In genomic region chr14:97337267-97337666, GRCh38 we compare ENCODE assay signal across 22 cellular contexts.
DNase-seq lines count a peak whose midpoint lies in the region; ATAC-seq, FAIRE-seq and TF ChIP-seq lines count a peak whose summit lies in the region.
"Had no signal": no experiment of that assay in that cellular context is flagged by ENCODE, and none has a peak within 500 bp of the region (broad histone marks: within the 10 kb centered on the region; RNA-seq: fewer than 3 reads in every experiment).

No MANE protein-coding gene starts in this region.

- H3K9me3 ChIP-seq in testis (no peaks in the 10 kb centered on the region), prostate gland (no peaks in the 10 kb centered on the region)
- H3K9me3 ChIP-seq: A549, BE2C had no signal

- H3K36me3 ChIP-seq in bronchial epithelial cell (ENCODE audit: control insufficient read depth, insufficient read depth, low read length) (no peaks in the 10 kb centered on the region), testis (ENCODE audit: low read depth, missing control alignments) (no peaks in the 10 kb centered on the region), prostate gland (no peaks in the 10 kb centered on the region)
- H3K36me3 ChIP-seq: BE2C; BLaER1 treated with 17β-estradiol and CSF1 and Interleukin-3, amounts not matched to agents 10 nM and 100 nM had no signal

- DNase-seq in GM12865 (ENCODE audit: low read depth) (peak; percentile 52), bronchial epithelial cell (ENCODE audit: low read depth) (no peak), omental fat pad (ENCODE audit: low spot score) (no peak), testis (no peak), GF-D8 (lab: John Stamatoyannopoulos, UW) (no peak), prostate gland (ENCODE audit: low spot score) (no peak)
- DNase-seq: 8988T; ACHN; AML-193; BE2C; CD4-positive, alpha-beta T cell; CD8-positive, alpha-beta memory T cell; DMS 273 treated with DMSO at 0.1 percent for 48 hours; DMS79; GOT3; H7; HCEC 1CT had no signal

- TF ChIP-seq POLR2A in testis (IDR thresholded peaks at IDR 0.05) (no peak), prostate gland (IDR thresholded peaks at IDR 0.05) (no peak)

- FAIRE-seq in bronchial epithelial cell (lab: Jason Lieb, UNC) = peak; percentile 66
- FAIRE-seq: A549, D721Med, GM12878 had no signal

- ATAC-seq in omental fat pad (ENCODE audit: low FRiP score) = peak; percentile 51
- ATAC-seq in GM18520 (IDR thresholded peaks at IDR 0.05; ENCODE audit: unreplicated experiment) = no peak
- ATAC-seq: A549, GM12878 had no signal

- WGBS in testis, 2 donors = 65 to 86% methylated on average over 3 of the region's 3 CpGs
- WGBS in prostate gland = 76% methylated on average over 3 of the region's 3 CpGs

- no peaks in the 10 kb centered on the region for H3K27me3 ChIP-seq in bronchial epithelial cell (ENCODE audit: control insufficient read depth, insufficient read depth, low read length)
- no peaks in the 10 kb centered on the region for H3K27me3 ChIP-seq in testis
- no peaks in the 10 kb centered on the region for H3K27me3 ChIP-seq in prostate gland (replicated peaks; ENCODE audit: insufficient read depth)
- H3K27me3 ChIP-seq: BE2C; BLaER1 treated with 17β-estradiol and CSF1 and Interleukin-3, amounts not matched to agents 10 nM and 100 nM had no signal

- TF ChIP-seq CTCF in GM12865 (IDR thresholded peaks at IDR 0.05; ENCODE audit: insufficient read depth, low read depth, low read length, missing control alignments) = no peak
- TF ChIP-seq CTCF in bronchial epithelial cell (IDR thresholded peaks at IDR 0.05; ENCODE audit: insufficient read depth, low read length, severe bottlenecking) = no peak
- no peak for TF ChIP-seq CTCF in omental fat pad (IDR thresholded peaks at IDR 0.05)
- TF ChIP-seq CTCF in testis (IDR thresholded peaks at IDR 0.05) = no peak
- no peak for TF ChIP-seq CTCF in prostate gland (IDR thresholded peaks at IDR 0.05)

- H3K27ac ChIP-seq in testis (peak overlapping the region; percentile 68 to 76), prostate gland (no peak overlapping the region)
- H3K27ac ChIP-seq: A549; BLaER1 treated with 17β-estradiol and CSF1 and Interleukin-3, amounts not matched to agents 10 nM and 100 nM had no signal

- intact Hi-C loops in testis (cut with DNase I; ENCODE audit: low total_unique reads) = no loop called here
- intact Hi-C loops in prostate gland (cut with DNase I) = no loop called here

- H3K4me3 ChIP-seq in GM12865 (ENCODE audit: low read depth, low read length) (no peak overlapping the region), bronchial epithelial cell (ENCODE audit: low read depth, low read length) (no peak overlapping the region), testis (no peak overlapping the region), prostate gland (no peak overlapping the region)
- H3K4me3 ChIP-seq: A549; BLaER1 treated with 17β-estradiol and CSF1 and Interleukin-3, amounts not matched to agents 10 nM and 100 nM; GM12878 had no signal

- peaks cover 7% of the 10 kb centered on the region for H3K4me1 ChIP-seq in testis
- H3K4me1 ChIP-seq in prostate gland (replicated peaks) = no peaks in the 10 kb centered on the region
- H3K4me1 ChIP-seq: A549, BE2C had no signal

Comparison
In these comparisons a context has a peak if more than half of its experiments do, and no peak if none do; other contexts are left out.
1. H3K27ac ChIP-seq: peak in testis (2 of 2); none in prostate gland (0 of 2).